Comparison of ENCODE assay signal across 1 cellular context in genomic region chr5:109455598-109456096, GRCh38.
TF ChIP-seq lines count a peak whose summit lies in the region.

No MANE protein-coding gene starts in this region.

TF ChIP-seq in GM12878, 131 proteins besides CTCF, POLR2A, EP300 and RAD21 (continued from another document):
- TF ChIP-seq BCL11A (IDR thresholded peaks at IDR 0.05; ENCODE audit: low read depth, low read length), result peak; percentile 74; the same call in 1 of the 2 replicates
- TF ChIP-seq EGR1 (IDR thresholded peaks at IDR 0.05; ENCODE audit: borderline replicate concordance in 1 of 2, low read depth in 2 of 2, low read length in 2 of 2), result no peak
- no peak for TF ChIP-seq YBX1 (IDR thresholded peaks at IDR 0.05)
- TF ChIP-seq NR2C1 (IDR thresholded peaks at IDR 0.05), result no peak
- TF ChIP-seq PKNOX1 (IDR thresholded peaks at IDR 0.05), result peak; percentile 83
- TF ChIP-seq IKZF2 (IDR thresholded peaks at IDR 0.05), result peak; percentile 68 to 77
- no peak for TF ChIP-seq CBFB (IDR thresholded peaks at IDR 0.05; ENCODE audit: low read depth)
- TF ChIP-seq USF1 (IDR thresholded peaks at IDR 0.05; ENCODE audit: borderline replicate concordance, extremely low read length, insufficient read depth, low read depth, low read length), result no peak
- TF ChIP-seq, protein P1, sequence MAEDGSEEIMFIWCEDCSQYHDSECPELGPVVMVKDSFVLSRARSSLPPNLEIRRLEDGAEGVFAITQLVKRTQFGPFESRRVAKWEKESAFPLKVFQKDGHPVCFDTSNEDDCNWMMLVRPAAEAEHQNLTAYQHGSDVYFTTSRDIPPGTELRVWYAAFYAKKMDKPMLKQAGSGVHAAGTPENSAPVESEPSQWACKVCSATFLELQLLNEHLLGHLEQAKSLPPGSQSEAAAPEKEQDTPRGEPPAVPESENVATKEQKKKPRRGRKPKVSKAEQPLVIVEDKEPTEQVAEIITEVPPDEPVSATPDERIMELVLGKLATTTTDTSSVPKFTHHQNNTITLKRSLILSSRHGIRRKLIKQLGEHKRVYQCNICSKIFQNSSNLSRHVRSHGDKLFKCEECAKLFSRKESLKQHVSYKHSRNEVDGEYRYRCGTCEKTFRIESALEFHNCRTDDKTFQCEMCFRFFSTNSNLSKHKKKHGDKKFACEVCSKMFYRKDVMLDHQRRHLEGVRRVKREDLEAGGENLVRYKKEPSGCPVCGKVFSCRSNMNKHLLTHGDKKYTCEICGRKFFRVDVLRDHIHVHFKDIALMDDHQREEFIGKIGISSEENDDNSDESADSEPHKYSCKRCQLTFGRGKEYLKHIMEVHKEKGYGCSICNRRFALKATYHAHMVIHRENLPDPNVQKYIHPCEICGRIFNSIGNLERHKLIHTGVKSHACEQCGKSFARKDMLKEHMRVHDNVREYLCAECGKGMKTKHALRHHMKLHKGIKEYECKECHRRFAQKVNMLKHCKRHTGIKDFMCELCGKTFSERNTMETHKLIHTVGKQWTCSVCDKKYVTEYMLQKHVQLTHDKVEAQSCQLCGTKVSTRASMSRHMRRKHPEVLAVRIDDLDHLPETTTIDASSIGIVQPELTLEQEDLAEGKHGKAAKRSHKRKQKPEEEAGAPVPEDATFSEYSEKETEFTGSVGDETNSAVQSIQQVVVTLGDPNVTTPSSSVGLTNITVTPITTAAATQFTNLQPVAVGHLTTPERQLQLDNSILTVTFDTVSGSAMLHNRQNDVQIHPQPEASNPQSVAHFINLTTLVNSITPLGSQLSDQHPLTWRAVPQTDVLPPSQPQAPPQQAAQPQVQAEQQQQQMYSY (CRISPR knock-in tag; IDR thresholded peaks at IDR 0.05), result no peak
- TF ChIP-seq SP1 (IDR thresholded peaks at IDR 0.05; ENCODE audit: low read depth, low read length), result no peak
- TF ChIP-seq SUZ12 (IDR thresholded peaks at IDR 0.05; ENCODE audit: unreplicated experiment), result no peak
- no peak for TF ChIP-seq ESRRA (IDR thresholded peaks at IDR 0.05; ENCODE audit: low read length)
- peak; percentile 77; the same call in 1 of the 2 replicates for TF ChIP-seq CREM (IDR thresholded peaks at IDR 0.05; ENCODE audit: low read depth)
- TF ChIP-seq EZH2 (IDR thresholded peaks at IDR 0.05; ENCODE audit: borderline replicate concordance, control insufficient read depth, low read depth, low read length), result no peak
- TF ChIP-seq FOXM1 (IDR thresholded peaks at IDR 0.05; ENCODE audit: low read depth, low read length), result no peak
- no peak for TF ChIP-seq ZNF217 (IDR thresholded peaks at IDR 0.05)
- no peak for TF ChIP-seq TCF3 (IDR thresholded peaks at IDR 0.05; ENCODE audit: borderline replicate concordance, insufficient read depth, low read depth, low read length)
- no peak for TF ChIP-seq CHD4 (IDR thresholded peaks at IDR 0.05)
- TF ChIP-seq, protein P2, sequence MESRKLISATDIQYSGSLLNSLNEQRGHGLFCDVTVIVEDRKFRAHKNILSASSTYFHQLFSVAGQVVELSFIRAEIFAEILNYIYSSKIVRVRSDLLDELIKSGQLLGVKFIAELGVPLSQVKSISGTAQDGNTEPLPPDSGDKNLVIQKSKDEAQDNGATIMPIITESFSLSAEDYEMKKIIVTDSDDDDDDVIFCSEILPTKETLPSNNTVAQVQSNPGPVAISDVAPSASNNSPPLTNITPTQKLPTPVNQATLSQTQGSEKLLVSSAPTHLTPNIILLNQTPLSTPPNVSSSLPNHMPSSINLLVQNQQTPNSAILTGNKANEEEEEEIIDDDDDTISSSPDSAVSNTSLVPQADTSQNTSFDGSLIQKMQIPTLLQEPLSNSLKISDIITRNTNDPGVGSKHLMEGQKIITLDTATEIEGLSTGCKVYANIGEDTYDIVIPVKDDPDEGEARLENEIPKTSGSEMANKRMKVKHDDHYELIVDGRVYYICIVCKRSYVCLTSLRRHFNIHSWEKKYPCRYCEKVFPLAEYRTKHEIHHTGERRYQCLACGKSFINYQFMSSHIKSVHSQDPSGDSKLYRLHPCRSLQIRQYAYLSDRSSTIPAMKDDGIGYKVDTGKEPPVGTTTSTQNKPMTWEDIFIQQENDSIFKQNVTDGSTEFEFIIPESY (IDR thresholded peaks at IDR 0.05), result no peak
- TF ChIP-seq GABPA (IDR thresholded peaks at IDR 0.05; ENCODE audit: low read depth), result no peak
- TF ChIP-seq NFXL1 (IDR thresholded peaks at IDR 0.05; ENCODE audit: borderline replicate concordance), result no peak
- no peak for TF ChIP-seq ZBTB11 (CRISPR knock-in tag; IDR thresholded peaks at IDR 0.05)
- TF ChIP-seq CUX1 (IDR thresholded peaks at IDR 0.05; ENCODE audit: insufficient replicate concordance, low read depth, low read length), result no peak
- TF ChIP-seq CHD2 (IDR thresholded peaks at IDR 0.05; ENCODE audit: borderline replicate concordance, low read depth, low read length), result no peak
- 0 out of 2 replicates have a peak, but pooled peaks have one; percentile 41 for TF ChIP-seq NBN (IDR thresholded peaks at IDR 0.05)
- no peak for TF ChIP-seq ZNF622 (IDR thresholded peaks at IDR 0.05)
- no peak for TF ChIP-seq RB1 (IDR thresholded peaks at IDR 0.05; ENCODE audit: borderline replicate concordance)
- TF ChIP-seq, protein P3, sequence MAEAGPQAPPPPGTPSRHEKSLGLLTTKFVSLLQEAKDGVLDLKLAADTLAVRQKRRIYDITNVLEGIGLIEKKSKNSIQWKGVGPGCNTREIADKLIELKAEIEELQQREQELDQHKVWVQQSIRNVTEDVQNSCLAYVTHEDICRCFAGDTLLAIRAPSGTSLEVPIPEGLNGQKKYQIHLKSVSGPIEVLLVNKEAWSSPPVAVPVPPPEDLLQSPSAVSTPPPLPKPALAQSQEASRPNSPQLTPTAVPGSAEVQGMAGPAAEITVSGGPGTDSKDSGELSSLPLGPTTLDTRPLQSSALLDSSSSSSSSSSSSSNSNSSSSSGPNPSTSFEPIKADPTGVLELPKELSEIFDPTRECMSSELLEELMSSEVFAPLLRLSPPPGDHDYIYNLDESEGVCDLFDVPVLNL (IDR thresholded peaks at IDR 0.05; ENCODE audit: low read depth, low read length), result no peak
- TF ChIP-seq NFYA (IDR thresholded peaks at IDR 0.05; ENCODE audit: borderline replicate concordance, low read depth, low read length), result no peak
- TF ChIP-seq ZBED1 (IDR thresholded peaks at IDR 0.05; ENCODE audit: borderline replicate concordance), result no peak
- no peak for TF ChIP-seq ZBTB4 (CRISPR knock-in tag; IDR thresholded peaks at IDR 0.05)
- TF ChIP-seq LARP7 (IDR thresholded peaks at IDR 0.05), result no peak
- TF ChIP-seq TAF1 (IDR thresholded peaks at IDR 0.05; ENCODE audit: borderline replicate concordance, low read depth, low read length), result no peak
- TF ChIP-seq FOXK2 (IDR thresholded peaks at IDR 0.05), result no peak
- TF ChIP-seq YY1 (IDR thresholded peaks at IDR 0.05; ENCODE audit: low read depth, low read length), result no peak
- TF ChIP-seq, protein P4, sequence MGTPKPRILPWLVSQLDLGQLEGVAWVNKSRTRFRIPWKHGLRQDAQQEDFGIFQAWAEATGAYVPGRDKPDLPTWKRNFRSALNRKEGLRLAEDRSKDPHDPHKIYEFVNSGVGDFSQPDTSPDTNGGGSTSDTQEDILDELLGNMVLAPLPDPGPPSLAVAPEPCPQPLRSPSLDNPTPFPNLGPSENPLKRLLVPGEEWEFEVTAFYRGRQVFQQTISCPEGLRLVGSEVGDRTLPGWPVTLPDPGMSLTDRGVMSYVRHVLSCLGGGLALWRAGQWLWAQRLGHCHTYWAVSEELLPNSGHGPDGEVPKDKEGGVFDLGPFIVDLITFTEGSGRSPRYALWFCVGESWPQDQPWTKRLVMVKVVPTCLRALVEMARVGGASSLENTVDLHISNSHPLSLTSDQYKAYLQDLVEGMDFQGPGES (IDR thresholded peaks at IDR 0.05), result no peak
- no peak for TF ChIP-seq PAX8 (IDR thresholded peaks at IDR 0.05)
- peak; percentile 12 to 20; a peak in 1 of 4 replicates for TF ChIP-seq BHLHE40 (IDR thresholded peaks at IDR 0.05; ENCODE audit: borderline replicate concordance in 1 of 2, low read depth in 2 of 2, low read length in 1 of 2)
- TF ChIP-seq CBX5 (IDR thresholded peaks at IDR 0.05; ENCODE audit: low read depth), result no peak
- TF ChIP-seq JUNB (IDR thresholded peaks at IDR 0.05), result peak; percentile 91
- no peak for TF ChIP-seq SMARCA5 (IDR thresholded peaks at IDR 0.05)
- no peak for TF ChIP-seq PML (IDR thresholded peaks at IDR 0.05; ENCODE audit: low read length)
TF ChIP-seq in GM12878: peak in this region for 24.
